Comparison of ENCODE assay signal across 14 cellular contexts in the genomic region with DNA sequence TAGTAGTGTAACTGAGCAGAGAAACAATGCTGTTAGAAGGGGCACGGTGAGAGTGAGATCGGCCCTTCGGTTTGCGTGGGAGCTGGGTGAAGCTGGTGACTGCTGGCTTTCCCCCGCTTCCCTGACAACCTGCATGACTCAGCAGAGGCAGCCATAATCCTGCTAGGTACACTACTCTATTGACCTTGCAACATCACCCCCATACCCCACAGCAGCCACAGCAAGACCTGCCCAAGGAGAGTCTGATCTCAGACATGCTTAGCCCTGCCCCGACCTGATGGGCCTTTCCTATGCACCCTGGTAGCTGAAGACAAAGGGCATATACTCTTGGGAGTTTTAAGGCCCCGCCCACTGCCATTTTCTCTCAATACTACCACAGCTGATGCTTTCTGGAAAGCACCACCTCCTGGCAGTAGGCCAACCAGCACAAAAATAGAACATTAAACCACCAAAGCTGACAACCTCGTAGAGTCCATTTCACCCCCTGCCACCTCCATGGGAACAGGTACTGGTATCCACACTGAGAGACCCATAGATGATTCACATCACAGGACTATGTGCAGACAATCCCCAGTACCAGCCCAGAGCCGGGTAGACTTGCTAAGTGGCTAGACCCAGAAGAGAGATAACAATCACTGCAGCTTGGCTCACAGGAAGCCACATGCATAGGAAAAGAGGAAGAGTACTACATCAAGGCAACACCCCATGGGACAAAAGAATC.
DNase-seq lines count a peak whose midpoint lies in the region; ATAC-seq lines count a peak whose summit lies in the region.
"Had no signal": no experiment of that assay in that cellular context is flagged by ENCODE, and none has a peak within 500 bp of the region (broad histone marks: within the 10 kb centered on the region; RNA-seq: fewer than 3 reads in every experiment).

No MANE protein-coding gene starts in this region.

- no peaks in the 10 kb centered on the region for H3K4me1 ChIP-seq in CD8-positive, alpha-beta memory T cell (ENCODE audit: insufficient read depth, low read length)
- H3K4me1 ChIP-seq: thyroid gland had no signal

- peaks cover 0 to 14% (median 9%) of the 10 kb centered on the region in 5 donors for H3K9me3 Mint-ChIP-seq in CD8-positive, alpha-beta memory T cell
- H3K9me3 Mint-ChIP-seq: central memory CD8-positive, alpha-beta T cell had no signal

- H3K27ac Mint-ChIP-seq in CD8-positive, alpha-beta memory T cell = no peak overlapping the region
- H3K27ac Mint-ChIP-seq: progenitor cell of endocrine pancreas had no signal

- ATAC-seq in GM21447 (IDR thresholded peaks at IDR 0.05; ENCODE audit: unreplicated experiment) = peak; percentile 58

- peaks cover 0 to 6% (median 0%) of the 10 kb centered on the region in 3 donors for H3K4me1 Mint-ChIP-seq in CD8-positive, alpha-beta memory T cell
- H3K4me1 Mint-ChIP-seq: central memory CD8-positive, alpha-beta T cell had no signal

- CTCF ChIA-PET in CD8-positive, alpha-beta memory T cell (lab: Charles Lee) = no interaction called here

- no peak overlapping the region for H3K27ac ChIP-seq in CD8-positive, alpha-beta memory T cell (ENCODE audit: low read depth, low read length)
- H3K27ac ChIP-seq: left ventricle myocardium inferior, thyroid gland had no signal

- no peaks in the 10 kb centered on the region for H3K27me3 ChIP-seq in CD8-positive, alpha-beta memory T cell (ENCODE audit: insufficient read depth, low read length, poor library complexity, severe bottlenecking)
- H3K27me3 ChIP-seq: thyroid gland had no signal

- H3K36me3 Mint-ChIP-seq in CD8-positive, alpha-beta memory T cell = peaks cover 0 to 1% (median 0%) of the 10 kb centered on the region in 3 donors

- no peak overlapping the region for H3K4me3 Mint-ChIP-seq in CD8-positive, alpha-beta memory T cell
- H3K4me3 Mint-ChIP-seq: central memory CD8-positive, alpha-beta T cell had no signal

- no peak overlapping the region for H3K4me3 ChIP-seq in CD8-positive, alpha-beta memory T cell (ENCODE audit: low read length)
- H3K4me3 ChIP-seq: left ventricle myocardium inferior, thyroid gland had no signal

- peaks cover 46 to 78% of the 10 kb centered on the region in 2 donors for H3K27me3 Mint-ChIP-seq in CD8-positive, alpha-beta memory T cell
- H3K27me3 Mint-ChIP-seq: progenitor cell of endocrine pancreas had no signal

- POLR2A ChIA-PET in CD8-positive, alpha-beta memory T cell (lab: Charles Lee) = no interaction called here

- DNase-seq in NCI-H748 (lab: John Stamatoyannopoulos, UW; ENCODE audit: unreplicated experiment) (peak; percentile 8), NCI-H748 treated with DMSO at 0.1 percent for 48 hours (lab: John Stamatoyannopoulos, UW) (no peak), OCI-M1 (lab: John Stamatoyannopoulos, UW) (peak; percentile 62), kidney tubule cell (ENCODE audit: low spot score) (peak; percentile 10), NCI-H226 (no peak), NCI-H128 (lab: John Stamatoyannopoulos, UW; ENCODE audit: unreplicated experiment) (no peak)
- no peak for DNase-seq in CD8-positive, alpha-beta memory T cell
- DNase-seq: EL, foreskin fibroblast, left ventricle myocardium inferior, thyroid gland had no signal

- no peaks in the 10 kb centered on the region for H3K36me3 ChIP-seq in CD8-positive, alpha-beta memory T cell (ENCODE audit: insufficient read depth, low read length)
- H3K36me3 ChIP-seq: left ventricle myocardium inferior, thyroid gland had no signal

- no peaks in the 10 kb centered on the region for H3K9me3 ChIP-seq in CD8-positive, alpha-beta memory T cell (ENCODE audit: low read length)
- H3K9me3 ChIP-seq: thyroid gland had no signal

Comparison
In these comparisons a context has a peak if more than half of its experiments do, and no peak if none do; other contexts are left out.
1. DNase-seq: peak in NCI-H748 (single experiment), OCI-M1 (single experiment) and kidney tubule cell (single experiment); none in NCI-H748 treated with DMSO at 0.1 percent for 48 hours (single experiment), NCI-H226 (single experiment), CD8-positive, alpha-beta memory T cell (0 of 5) and NCI-H128 (single experiment).